In genomic region chr11:118076754-118077281, GRCh38 we compare ENCODE assay signal across 12 cellular contexts. TPM values are rescaled to one million over a fixed set of nuclear protein-coding genes. Genes with fewer than 3 reads are reported as not detected.
A peak's percentile ranks its signal among the peaks of the same experiment; 100 is the strongest.
DNase-seq lines count a peak whose midpoint lies in the region; ATAC-seq and TF ChIP-seq lines count a peak whose summit lies in the region.
"Had no signal": no experiment of that assay in that cellular context is flagged by ENCODE, and none has a peak within 500 bp of the region (broad histone marks: within the 10 kb centered on the region; RNA-seq: fewer than 3 reads in every experiment).

A gene with protein sequence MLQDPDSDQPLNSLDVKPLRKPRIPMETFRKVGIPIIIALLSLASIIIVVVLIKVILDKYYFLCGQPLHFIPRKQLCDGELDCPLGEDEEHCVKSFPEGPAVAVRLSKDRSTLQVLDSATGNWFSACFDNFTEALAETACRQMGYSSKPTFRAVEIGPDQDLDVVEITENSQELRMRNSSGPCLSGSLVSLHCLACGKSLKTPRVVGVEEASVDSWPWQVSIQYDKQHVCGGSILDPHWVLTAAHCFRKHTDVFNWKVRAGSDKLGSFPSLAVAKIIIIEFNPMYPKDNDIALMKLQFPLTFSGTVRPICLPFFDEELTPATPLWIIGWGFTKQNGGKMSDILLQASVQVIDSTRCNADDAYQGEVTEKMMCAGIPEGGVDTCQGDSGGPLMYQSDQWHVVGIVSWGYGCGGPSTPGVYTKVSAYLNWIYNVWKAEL (plus strand): TSS chr11:118077078. CDS start chr11:118077303, 225 bp downstream.

- intact Hi-C loops in esophagus squamous epithelium (cut with DNase I), result no loop called here

- no peaks in the 10 kb centered on the region for H4K20me1 ChIP-seq in osteoblast (ENCODE audit: insufficient read depth, low read length)

- POLR2A ChIA-PET in HEK293 (lab: Yijun Ruan, JAX), result no interaction called here

- TF ChIP-seq POLR2A in esophagus squamous epithelium (IDR thresholded peaks at IDR 0.05), result peak in 3 of 4 donors; percentile 74 to 79 (median 77)

- H3K27me3 ChIP-seq in esophagus squamous epithelium, result peaks cover 0 to 7% (median 0%) of the 10 kb centered on the region in 4 donors
- H3K27me3 ChIP-seq in osteoblast (ENCODE audit: insufficient read depth, low read length), result peaks cover 4% of the 10 kb centered on the region

- no peaks in the 10 kb centered on the region for H3K4me1 ChIP-seq in HEK293 (ENCODE audit: control insufficient read depth, insufficient read depth, low read length)
- H3K4me1 ChIP-seq in esophagus squamous epithelium, result peaks cover 13 to 75% (median 24%) of the 10 kb centered on the region in 3 donors
- no peaks in the 10 kb centered on the region for H3K4me1 ChIP-seq in osteoblast (ENCODE audit: insufficient read depth, low read length)
- H3K4me1 ChIP-seq: spleen had no signal

- H3K9me3 ChIP-seq in HEK293 (ENCODE audit: control insufficient read depth, insufficient read depth, low read depth, low read length) (no peaks in the 10 kb centered on the region), esophagus squamous epithelium (no peaks in the 10 kb centered on the region), osteoblast (ENCODE audit: low read depth, low read length) (no peaks in the 10 kb centered on the region)
- H3K9me3 ChIP-seq: spleen had no signal

- H3K4me2 ChIP-seq in osteoblast (ENCODE audit: insufficient read depth, low read length), result no peak within 1 kb of the TSS

- no peak within 1 kb of the TSS for H3K4me3 ChIP-seq in HEK293 (ENCODE audit: low read depth, low read length)
- H3K4me3 ChIP-seq in esophagus squamous epithelium, result peak within 1 kb of the TSS; percentile 48 to 64 (median 56)
- H3K4me3 ChIP-seq in osteoblast (ENCODE audit: insufficient read depth, low read length), result no peak within 1 kb of the TSS
- H3K4me3 ChIP-seq: GM12878, spleen had no signal

- CTCF ChIA-PET in HEK293 (lab: Yijun Ruan, JAX), result no interaction called here

- no peak within 1 kb of the TSS for H2AFZ ChIP-seq in osteoblast (ENCODE audit: low read length)

- 20 to 62% methylated on average over 1 to 3 of the region's 7 CpGs for WGBS in esophagus squamous epithelium, 2 donors

- H3K27ac ChIP-seq in HEK293 (ENCODE audit: extremely low read depth, low read depth, low read length), result no peak within 1 kb of the TSS
- H3K27ac ChIP-seq in esophagus squamous epithelium, result peak within 1 kb of the TSS; percentile 82 to 93 (median 90)
- no peak within 1 kb of the TSS for H3K27ac ChIP-seq in osteoblast (ENCODE audit: low read depth, low read length)
- H3K27ac ChIP-seq: spleen had no signal

- no peaks in the 10 kb centered on the region for H3K79me2 ChIP-seq in osteoblast (ENCODE audit: insufficient read depth, low read length)

- no peak for ATAC-seq in HG02610 (IDR thresholded peaks at IDR 0.05; ENCODE audit: unreplicated experiment)
- ATAC-seq: GM12878, Panc1 had no signal

- DNase-seq in NCI-H526 treated with DMSO at 0.1 percent for 48 hours (lab: John Stamatoyannopoulos, UW), result peak; percentile 97
- DNase-seq in esophagus squamous epithelium (lab: John Stamatoyannopoulos, UW), result no peak
- peak; percentile 86 for DNase-seq in renal cortical epithelial cell (ENCODE audit: low read depth)
- no peak for DNase-seq in osteoblast (ENCODE audit: insufficient read length, low spot score, missing footprints)
- DNase-seq in NCI-H2227 treated with DMSO at 0.1 percent for 48 hours (lab: John Stamatoyannopoulos, UW), result no peak
- DNase-seq: MV-4-11, spleen had no signal

- H3K36me3 ChIP-seq in HEK293 (ENCODE audit: control insufficient read depth in 2 of 2, insufficient read depth in 1 of 2, low read length in 2 of 2) (no peaks in the 10 kb centered on the region), esophagus squamous epithelium (peaks cover 0 to 6% (median 0%) of the 10 kb centered on the region in 3 donors), osteoblast (ENCODE audit: insufficient read depth, low read length) (no peaks in the 10 kb centered on the region)
- H3K36me3 ChIP-seq: spleen had no signal

- TF ChIP-seq CTCF in HEK293 (tag by site-specific recombination; IDR thresholded peaks at IDR 0.05) (no peak), esophagus squamous epithelium (IDR thresholded peaks at IDR 0.05) (no peak), osteoblast (IDR thresholded peaks at IDR 0.05; ENCODE audit: extremely low read depth, low read depth, low read length) (no peak)

TF ChIP-seq in HEK293, 187 proteins besides CTCF, POLR2A, EP300 and RAD21:
- TF ChIP-seq MYNN (tag by site-specific recombination; IDR thresholded peaks at IDR 0.05; ENCODE audit: borderline replicate concordance) (no peak), ZFHX2 (tag by site-specific recombination; conservative IDR thresholded peaks at IDR 0.05) (peak; percentile 41; the same call in 1 of the 2 replicates), EGR2 (tag by site-specific recombination; IDR thresholded peaks at IDR 0.05; ENCODE audit: low read depth) (peak; percentile 74; the same call in 1 of the 2 replicates)
TF ChIP-seq in HEK293: peak in this region for 2.

RNA-seq across cellular contexts. Expression of the gene that starts here (rescaled TPM):
- 100 to 1,000 TPM; 142 to 197 (median 161) TPM for total RNA-seq in esophagus squamous epithelium
- 2.4 and 29.2 TPM in 2 replicates for total RNA-seq in renal cortical epithelial cell
- total RNA-seq in osteoblast, result not detected in 2 replicates
- total RNA-seq: neural crest cell had no signal

Comparison
In these comparisons a context has a peak if more than half of its experiments do, and no peak if none do; other contexts are left out.
1. H3K27ac ChIP-seq: peak in esophagus squamous epithelium (4 of 4); none in HEK293 (single experiment) and osteoblast (single experiment).
2. H3K4me3 ChIP-seq: peak in esophagus squamous epithelium (4 of 4); none in HEK293 (single experiment) and osteoblast (single experiment).
3. DNase-seq: peak in NCI-H526 treated with DMSO at 0.1 percent for 48 hours (single experiment) and renal cortical epithelial cell (single experiment); none in esophagus squamous epithelium (single experiment), osteoblast (single experiment) and NCI-H2227 treated with DMSO at 0.1 percent for 48 hours (single experiment).